In the genomic region with DNA sequence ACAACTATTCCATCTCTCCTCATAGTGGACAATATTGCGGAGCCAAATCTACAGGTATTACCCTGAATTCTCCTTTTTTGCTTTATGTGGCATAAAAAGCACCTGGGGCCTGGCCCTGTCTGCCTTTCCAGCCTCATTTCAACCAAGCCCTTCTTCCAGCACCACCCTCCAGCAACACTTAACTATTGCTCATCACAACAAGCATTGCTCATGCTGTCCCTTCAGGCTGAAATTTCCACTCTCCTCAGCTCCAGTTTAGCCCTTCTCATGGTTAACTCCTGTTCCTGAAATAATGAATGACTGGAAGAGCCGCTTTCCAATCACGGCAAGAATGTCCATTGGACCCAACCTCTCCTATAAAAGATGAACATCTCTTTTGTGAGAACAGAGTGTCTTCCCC, we compare ENCODE assay signal across 22 cellular contexts.
DNase-seq lines count a peak whose midpoint lies in the region; ATAC-seq and TF ChIP-seq lines count a peak whose summit lies in the region.
"Had no signal": no experiment of that assay in that cellular context is flagged by ENCODE, and none has a peak within 500 bp of the region (broad histone marks: within the 10 kb centered on the region; RNA-seq: fewer than 3 reads in every experiment).

No MANE protein-coding gene starts in this region.

- H3K27me3 ChIP-seq in transverse colon, result no peaks in the 10 kb centered on the region
- H3K27me3 ChIP-seq: heart right ventricle, neural progenitor cell, sigmoid colon, uterus had no signal

- no peaks in the 10 kb centered on the region for H3K36me3 ChIP-seq in transverse colon
- H3K36me3 ChIP-seq: heart right ventricle, neural progenitor cell, sigmoid colon, uterus had no signal

- in situ Hi-C loops in transverse colon (cut with MboI; ENCODE audit: low pct_ligation_motif_present in 1 of 4, low pct_unique_long_range_greater_than_20kb in 1 of 4, low sequenced_read_pairs in 3 of 4), result no loop called here

- H3K4me3 ChIP-seq in foreskin fibroblast (ENCODE audit: low read depth in 1 of 2, low read length in 2 of 2), result no peak overlapping the region
- H3K4me3 ChIP-seq in transverse colon, result no peak overlapping the region
- H3K4me3 ChIP-seq: heart right ventricle, neural progenitor cell, sigmoid colon, uterus had no signal

- DNase-seq in HCEC 1CT (peak; percentile 4), foreskin fibroblast (peak; percentile 18 to 49), transverse colon (no peak), NCI-H1417 (lab: John Stamatoyannopoulos, UW) (no peak)
- DNase-seq in activated naive CD4-positive, alpha-beta T cell treated with Interleukin-2 at 50 U/mL for 16 hours, result no peak
- DNase-seq: activated CD8-positive, alpha-beta T cell treated with anti-CD3 and anti-CD28 coated beads for 36 hours; activated gamma-delta T cell; activated T-cell treated with anti-CD3 and anti-CD28 coated beads for 4 hours; CD4-positive, alpha-beta memory T cell; DMS153; GDM1; heart right ventricle; left ventricle myocardium superior; NCI-H1417 treated with DMSO at 0.1 percent for 48 hours; NCI-H526; sigmoid colon; T-helper 9 cell; uterus had no signal

- TF ChIP-seq POLR2A in transverse colon (IDR thresholded peaks at IDR 0.05), result no peak

- intact Hi-C loops in transverse colon (cut with DNase I; ENCODE audit: low total_unique reads), result no loop called here

- TF ChIP-seq CTCF in VCaP (conservative IDR thresholded peaks at IDR 0.05), result no peak
- no peak for TF ChIP-seq CTCF in foreskin fibroblast (IDR thresholded peaks at IDR 0.05; ENCODE audit: low read depth, low read length)
- no peak for TF ChIP-seq CTCF in transverse colon (IDR thresholded peaks at IDR 0.05)

- H3K4me1 ChIP-seq in transverse colon, result peaks cover 0 to 27% (median 9%) of the 10 kb centered on the region in 4 donors
- H3K4me1 ChIP-seq: neural progenitor cell, sigmoid colon, uterus had no signal

- H3K9me3 ChIP-seq in transverse colon, result no peaks in the 10 kb centered on the region
- H3K9me3 ChIP-seq: heart right ventricle, sigmoid colon, uterus had no signal

- no peak for ATAC-seq in HG03039 (IDR thresholded peaks at IDR 0.05; ENCODE audit: unreplicated experiment)
- ATAC-seq: activated CD4-positive, CD25-positive, alpha-beta regulatory T cell treated with anti-CD3 and anti-CD28 coated beads, Interleukin-2, amount 50 U/mL, for 24 hours; activated CD8-positive, alpha-beta T cell treated with anti-CD3 and anti-CD28 coated beads for 36 hours; heart right ventricle; left ventricle myocardium superior had no signal

- no peak for TF ChIP-seq EP300 in transverse colon (IDR thresholded peaks at IDR 0.05; ENCODE audit: low read depth)

- H3K27ac ChIP-seq in VCaP, result peak overlapping the region; percentile 64
- H3K27ac ChIP-seq in transverse colon, result peak overlapping the region in 3 of 4 donors; percentile 38 to 56 (median 47)
- H3K27ac ChIP-seq: heart right ventricle, neural progenitor cell, sigmoid colon, uterus had no signal

- 78 to 87% methylated on average over 3 of the region's 3 CpGs for WGBS in transverse colon (ENCODE audit: low coverage in 1 of 2), 2 donors

Comparison
In these comparisons a context has a peak if more than half of its experiments do, and no peak if none do; other contexts are left out.
1. DNase-seq: peak in HCEC 1CT (single experiment) and foreskin fibroblast (2 of 2); none in transverse colon (single experiment), activated naive CD4-positive, alpha-beta T cell treated with Interleukin-2 at 50 U/mL for 16 hours (single experiment) and NCI-H1417 (0 of 3).